In genomic region chr2:122203523-122203922, GRCh38 we compare ENCODE assay signal across 14 cellular contexts.
DNase-seq lines count a peak whose midpoint lies in the region; ATAC-seq and TF ChIP-seq lines count a peak whose summit lies in the region.
"Had no signal": no experiment of that assay in that cellular context is flagged by ENCODE, and none has a peak within 500 bp of the region (broad histone marks: within the 10 kb centered on the region; RNA-seq: fewer than 3 reads in every experiment).

No MANE protein-coding gene starts in this region.

- H3K36me3 ChIP-seq in ACC112 (ENCODE audit: insufficient read depth, low read length) (no peaks in the 10 kb centered on the region), heart left ventricle (no peaks in the 10 kb centered on the region)
- H3K36me3 ChIP-seq: ascending aorta; BLaER1 treated with 17β-estradiol and CSF1 and Interleukin-3, amounts not matched to agents 10 nM and 100 nM; SJSA1 had no signal

- in situ Hi-C loops in SK-MEL-5 (cut with HindIII; ENCODE audit: low pct_unique_long_range_greater_than_20kb, low sequenced_read_pairs), result no loop called here

- H3K27ac ChIP-seq in ACC112 (ENCODE audit: low read depth, low read length), result peak overlapping the region; percentile 57
- no peak overlapping the region for H3K27ac ChIP-seq in heart left ventricle
- H3K27ac ChIP-seq: ascending aorta; BLaER1 treated with 17β-estradiol and CSF1 and Interleukin-3, amounts not matched to agents 10 nM and 100 nM; SJSA1 had no signal

- peak in 1 of 12 donors; percentile 18 for TF ChIP-seq CTCF in heart left ventricle (IDR thresholded peaks at IDR 0.05)

- DNase-seq in HK-2 (ENCODE audit: unreplicated experiment) (peak; percentile 11), SK-MEL-5 (ENCODE audit: low read depth, low spot score) (peak; percentile 11), heart left ventricle (no peak), SHP77 treated with DMSO at 0.1 percent for 48 hours (lab: John Stamatoyannopoulos, UW) (no peak)
- no peak for DNase-seq in activated CD4-positive, CD25-positive, alpha-beta regulatory T cell (lab: John Stamatoyannopoulos, UW)
- no peak for DNase-seq in activated CD4-positive, alpha-beta memory T cell treated with anti-CD3 and anti-CD28 coated beads, Interleukin-2, amount 10 ng/mL, durations not matched to agents 7 days and 5 days
- DNase-seq: hippocampal formation; stimulated activated CD4-positive, alpha-beta T cell treated with anti-CD3 and anti-CD28 coated beads, Interleukin-2, amount 100 ng/mL, for 48 hours; substantia nigra had no signal

- no peaks in the 10 kb centered on the region for H3K36me3 Mint-ChIP-seq in activated CD4-positive, alpha-beta memory T cell treated with anti-CD3 and anti-CD28 coated beads, Interleukin-2, amount 10 ng/mL, durations not matched to agents 7 days and 5 days (ENCODE audit: low read depth)

- ATAC-seq in heart left ventricle (peak in 3 of 4 donors; percentile 37 to 78 (median 60)), HG02970 (IDR thresholded peaks at IDR 0.05; ENCODE audit: low FRiP score, unreplicated experiment) (no peak)

- no peaks in the 10 kb centered on the region for H3K9me3 ChIP-seq in heart left ventricle
- H3K9me3 ChIP-seq: ascending aorta; BLaER1 treated with 17β-estradiol and CSF1 and Interleukin-3, amounts not matched to agents 10 nM and 100 nM; SJSA1 had no signal

- H3K4me1 ChIP-seq in ACC112 (ENCODE audit: control insufficient read depth, insufficient read depth, low read length, unreplicated experiment), result peaks cover 28% of the 10 kb centered on the region
- peaks cover 0 to 8% (median 0%) of the 10 kb centered on the region in 12 donors for H3K4me1 ChIP-seq in heart left ventricle
- H3K4me1 ChIP-seq: ascending aorta; BLaER1 treated with 17β-estradiol and CSF1 and Interleukin-3, amounts not matched to agents 10 nM and 100 nM; SJSA1 had no signal

- no peaks in the 10 kb centered on the region for H3K4me1 Mint-ChIP-seq in activated CD4-positive, alpha-beta memory T cell treated with anti-CD3 and anti-CD28 coated beads, Interleukin-2, amount 10 ng/mL, durations not matched to agents 7 days and 5 days

- H3K4me3 ChIP-seq in ACC112 (ENCODE audit: low read depth, low read length), result 0 out of 2 replicates have a peak overlapping the region, but pooled peaks have one; percentile 28
- no peak overlapping the region for H3K4me3 ChIP-seq in heart left ventricle
- H3K4me3 ChIP-seq: ascending aorta; BLaER1 treated with 17β-estradiol and CSF1 and Interleukin-3, amounts not matched to agents 10 nM and 100 nM; SJSA1 had no signal

- H3K27me3 ChIP-seq in ACC112 (ENCODE audit: insufficient read depth, low read length) (no peaks in the 10 kb centered on the region), heart left ventricle (peaks cover 0 to 4% (median 0%) of the 10 kb centered on the region in 9 donors)
- H3K27me3 ChIP-seq: ascending aorta; BLaER1 treated with 17β-estradiol and CSF1 and Interleukin-3, amounts not matched to agents 10 nM and 100 nM had no signal

- no peaks in the 10 kb centered on the region for H3K79me2 ChIP-seq in ACC112 (ENCODE audit: control insufficient read depth, insufficient read depth, low read length, unreplicated experiment)

- no peaks in the 10 kb centered on the region for H3K27me3 Mint-ChIP-seq in activated CD4-positive, alpha-beta memory T cell treated with anti-CD3 and anti-CD28 coated beads, Interleukin-2, amount 10 ng/mL, durations not matched to agents 7 days and 5 days

- CTCF ChIA-PET in activated CD4-positive, alpha-beta memory T cell treated with anti-CD3 and anti-CD28 coated beads, Interleukin-2, amount 10 ng/mL, durations not matched to agents 7 days and 5 days (lab: Charles Lee), result interaction anchor here (0.5 kb wide), 1 partner anchor 881 kb away, joined by 3 read pairs; no protein-coding TSS in a partner anchor

- H3K4me3 Mint-ChIP-seq in activated CD4-positive, alpha-beta memory T cell treated with anti-CD3 and anti-CD28 coated beads, Interleukin-2, amount 10 ng/mL, durations not matched to agents 7 days and 5 days, result no peak overlapping the region

- no peak for TF ChIP-seq POLR2A in heart left ventricle (IDR thresholded peaks at IDR 0.05)

- intact Hi-C loops in heart left ventricle (cut with DNase I), result no loop called here

- no peak overlapping the region for H3K27ac Mint-ChIP-seq in activated CD4-positive, alpha-beta memory T cell treated with anti-CD3 and anti-CD28 coated beads, Interleukin-2, amount 10 ng/mL, durations not matched to agents 7 days and 5 days

- no peaks in the 10 kb centered on the region for H3K9me3 Mint-ChIP-seq in activated CD4-positive, alpha-beta memory T cell treated with anti-CD3 and anti-CD28 coated beads, Interleukin-2, amount 10 ng/mL, durations not matched to agents 7 days and 5 days

- POLR2A ChIA-PET in activated CD4-positive, alpha-beta memory T cell treated with anti-CD3 and anti-CD28 coated beads, Interleukin-2, amount 10 ng/mL, durations not matched to agents 7 days and 5 days (lab: Charles Lee), result no interaction called here

- no peak overlapping the region for H2AFZ ChIP-seq in ACC112 (ENCODE audit: low read length, unreplicated experiment)

- 62 to 74% (median 67%) methylated on average over 4 of the region's 4 CpGs for WGBS in heart left ventricle, 4 donors

Comparison
In these comparisons a context has a peak if more than half of its experiments do, and no peak if none do; other contexts are left out.
1. DNase-seq: peak in HK-2 (single experiment) and SK-MEL-5 (single experiment); none in heart left ventricle (0 of 5), activated CD4-positive, CD25-positive, alpha-beta regulatory T cell (0 of 4), SHP77 treated with DMSO at 0.1 percent for 48 hours (single experiment) and activated CD4-positive, alpha-beta memory T cell treated with anti-CD3 and anti-CD28 coated beads, Interleukin-2, amount 10 ng/mL, durations not matched to agents 7 days and 5 days (single experiment).